12 cellular contexts compared by ENCODE assay signal in genomic region chr3:62109534-62109933, GRCh38.
DNase-seq lines count a peak whose midpoint lies in the region; ATAC-seq and TF ChIP-seq lines count a peak whose summit lies in the region.
"Had no signal": no experiment of that assay in that cellular context is flagged by ENCODE, and none has a peak within 500 bp of the region (broad histone marks: within the 10 kb centered on the region; RNA-seq: fewer than 3 reads in every experiment).

No MANE protein-coding gene starts in this region.

- H3K27ac ChIP-seq in SJCRH30 (no peak overlapping the region), gastrocnemius medialis (peak overlapping the region in 2 of 4 donors; percentile 33 to 47)
- H3K27ac ChIP-seq: 22Rv1, sigmoid colon had no signal

- H3K36me3 ChIP-seq in SJCRH30: no peaks in the 10 kb centered on the region
- H3K36me3 ChIP-seq in gastrocnemius medialis: no peaks in the 10 kb centered on the region
- H3K36me3 ChIP-seq: sigmoid colon had no signal

- no peaks in the 10 kb centered on the region for H3K9me3 ChIP-seq in SJCRH30 (replicated peaks)
- H3K9me3 ChIP-seq in gastrocnemius medialis: no peaks in the 10 kb centered on the region
- H3K9me3 ChIP-seq: sigmoid colon had no signal

- peak in 1 of 5 experiments; percentile 33 for TF ChIP-seq CTCF in gastrocnemius medialis (IDR thresholded peaks at IDR 0.05 in 4 of 5, conservative IDR thresholded peaks at IDR 0.05 in 1 of 5)
- no peak for TF ChIP-seq CTCF in GM13977 (IDR thresholded peaks at IDR 0.05; ENCODE audit: extremely low read depth, insufficient read depth, missing control alignments)

- DNase-seq in DMS 273 (lab: John Stamatoyannopoulos, UW; ENCODE audit: unreplicated experiment) (peak; percentile 36), DMS 273 treated with DMSO at 0.1 percent for 48 hours (lab: John Stamatoyannopoulos, UW) (no peak), SJCRH30 (peak; percentile 81 to 85), fibroblast of the conjunctiva (ENCODE audit: low read depth) (peak; percentile 94), gastrocnemius medialis (peak in 1 of 2 donors; percentile 81), NCI-H2196 (lab: John Stamatoyannopoulos, UW; ENCODE audit: unreplicated experiment) (no peak), GM13977 (ENCODE audit: low spot score) (no peak)
- DNase-seq: activated naive CD4-positive, alpha-beta T cell treated with anti-CD3 and anti-CD28 coated beads, Interleukin-2, amount 10 ng/mL, durations not matched to agents 7 days and 5 days; NCI-H1092 treated with DMSO at 0.1 percent for 48 hours; sigmoid colon had no signal

- H3K4me1 ChIP-seq in SJCRH30: no peaks in the 10 kb centered on the region
- peaks cover 0 to 22% of the 10 kb centered on the region in 2 donors for H3K4me1 ChIP-seq in gastrocnemius medialis

- peak; percentile 73 to 93 for ATAC-seq in gastrocnemius medialis
- no peak for ATAC-seq in HG03097 (IDR thresholded peaks at IDR 0.05; ENCODE audit: low FRiP score, unreplicated experiment)

- intact Hi-C loops in gastrocnemius medialis (cut with DNase I; ENCODE audit: low total_unique reads): no loop called here

- in situ Hi-C loops in gastrocnemius medialis (cut with MboI; ENCODE audit: low sequenced_read_pairs in 4 of 4): no loop called here
- in situ Hi-C loops in GM13977 (cut with MboI; ENCODE audit: low pct_unique_long_range_greater_than_20kb, low sequenced_read_pairs, unreplicated experiment): no loop called here

- H3K4me3 ChIP-seq in SJCRH30: no peak overlapping the region
- H3K4me3 ChIP-seq in gastrocnemius medialis: no peak overlapping the region
- H3K4me3 ChIP-seq: sigmoid colon had no signal

- H3K27me3 ChIP-seq in SJCRH30 (no peaks in the 10 kb centered on the region), gastrocnemius medialis (no peaks in the 10 kb centered on the region)
- H3K27me3 ChIP-seq: sigmoid colon had no signal

- TF ChIP-seq POLR2A in gastrocnemius medialis (IDR thresholded peaks at IDR 0.05): no peak

Comparison
In these comparisons a context has a peak if more than half of its experiments do, and no peak if none do; other contexts are left out.
1. DNase-seq: peak in DMS 273 (single experiment), SJCRH30 (2 of 2) and fibroblast of the conjunctiva (single experiment); none in DMS 273 treated with DMSO at 0.1 percent for 48 hours (single experiment), NCI-H2196 (single experiment) and GM13977 (single experiment).